9 cellular contexts compared by ENCODE assay signal in the genomic region with DNA sequence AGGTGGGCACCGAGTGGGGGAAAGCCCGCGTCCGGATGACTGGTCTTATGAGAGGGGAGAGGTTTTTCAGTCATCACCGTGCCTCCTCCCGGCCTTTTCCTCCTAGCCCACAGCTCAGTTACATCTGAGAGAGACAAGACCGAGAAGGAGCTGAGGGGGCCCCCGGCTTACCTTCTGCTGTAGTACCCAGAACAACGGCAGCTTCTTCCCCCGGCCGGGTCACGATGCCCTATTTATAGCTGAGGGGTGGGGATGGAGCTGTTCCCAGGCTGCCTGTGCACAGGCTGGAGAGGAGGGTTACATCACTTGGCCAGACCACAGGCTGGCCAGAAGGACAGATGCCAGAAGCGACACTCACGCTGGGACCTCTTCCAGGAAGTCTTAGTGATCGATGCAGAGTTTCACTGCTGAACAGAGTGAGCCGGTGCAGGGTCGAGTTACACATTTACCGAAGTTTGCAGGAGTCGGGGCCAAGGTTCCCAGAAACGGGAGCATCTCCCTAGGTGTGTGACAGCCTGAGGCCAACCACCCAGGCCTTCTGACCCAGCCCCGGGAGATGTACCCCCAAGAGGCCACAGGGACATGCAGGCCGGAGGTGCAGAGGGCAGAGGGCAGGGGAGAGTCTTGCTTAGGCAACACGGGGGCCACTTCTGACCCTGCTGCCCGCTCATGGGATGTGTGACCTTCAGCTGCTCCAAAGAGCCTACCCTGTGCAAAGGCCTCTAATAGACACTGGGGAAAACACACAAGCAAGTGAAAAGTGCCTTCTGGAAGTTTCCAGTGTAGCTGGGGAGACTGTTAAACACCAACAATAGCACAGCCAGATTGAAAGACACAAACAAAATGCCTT. TPM values are rescaled to one million over a fixed set of nuclear protein-coding genes. Genes with fewer than 3 reads are reported as not detected.
A peak's percentile ranks its signal among the peaks of the same experiment; 100 is the strongest.
DNase-seq lines count a peak whose midpoint lies in the region; ATAC-seq, FAIRE-seq and TF ChIP-seq lines count a peak whose summit lies in the region.
"Had no signal": no experiment of that assay in that cellular context is flagged by ENCODE, and none has a peak within 500 bp of the region (broad histone marks: within the 10 kb centered on the region; RNA-seq: fewer than 3 reads in every experiment).

Gene AGT, minus strand, starts transcription at position 208 of the 850 bp plus-strand sequence. CDS start 3,299 bp downstream, outside the sequence.

- H2BK120ac ChIP-seq in H1 (replicated peaks; ENCODE audit: low read depth, low read length), result no peak within 1 kb of the TSS

- peaks cover 20% of the 10 kb centered on the region for H3K4me1 Mint-ChIP-seq in nephron
- no peaks in the 10 kb centered on the region for H3K4me1 Mint-ChIP-seq in activated T-cell treated with anti-CD3 and anti-CD28 coated beads, Interleukin-2, amount 50 U/mL, for 72 hours (ENCODE audit: low read depth)

- no peak within 1 kb of the TSS for H3K56ac ChIP-seq in H1 (replicated peaks; ENCODE audit: insufficient read length, low read depth, low read length)

- H2AK5ac ChIP-seq in H1 (ENCODE audit: low read depth, low read length), result no peak within 1 kb of the TSS

- H4K20me1 ChIP-seq in H1 (replicated peaks in 1 of 2; ENCODE audit: control insufficient read depth in 1 of 2, insufficient read depth in 2 of 2, low read length in 2 of 2), result no peaks in the 10 kb centered on the region

- H2BK20ac ChIP-seq in H1 (ENCODE audit: low read length), result no peak within 1 kb of the TSS

- WGBS in H1 (ENCODE audit: extremely low coverage in 1 of 2, insufficient coverage in 1 of 2, insufficient read length in 1 of 2, insufficient replicate concordance in 2 of 2, low coverage in 1 of 2, low lambda C conversion rate in 2 of 2, missing lambda C conversion rate in 1 of 2), 2 experiments, result 75% methylated on average over 22 of the region's 24 CpGs; no CpG with 5 or more reads in 1 of the 2 experiments

- no peak within 1 kb of the TSS for H4K91ac ChIP-seq in H1 (replicated peaks; ENCODE audit: insufficient read length, low read length)

- no peaks in the 10 kb centered on the region for H3K36me3 ChIP-seq in H1 (ENCODE audit: control insufficient read depth in 2 of 4, insufficient read depth in 4 of 4, low read length in 3 of 4)

- no peak within 1 kb of the TSS for H2BK15ac ChIP-seq in H1 (ENCODE audit: low read length)

- H3K27me3 Mint-ChIP-seq in nephron (ENCODE audit: low read depth), result no peaks in the 10 kb centered on the region
- H3K27me3 Mint-ChIP-seq in activated T-cell treated with anti-CD3 and anti-CD28 coated beads, Interleukin-2, amount 50 U/mL, for 72 hours (ENCODE audit: low read depth), result peaks cover 11% of the 10 kb centered on the region

- H3K18ac ChIP-seq in H1 (ENCODE audit: extremely low read depth, low read length), result no peak within 1 kb of the TSS; the same call in 1 of the 2 replicates

- H4K5ac ChIP-seq in H1 (ENCODE audit: insufficient read length, low read depth, low read length), result no peak within 1 kb of the TSS

- CTCF ChIA-PET in AG04450 (lab: Charles Lee) (interaction anchor here (1.2 to 1.8 kb wide), 2 partner anchors 59 to 71 kb away, joined by 3 to 6 read pairs; no protein-coding TSS in a partner anchor), H1 (lab: Charles Lee; ENCODE audit: partially characterized antibody) (interaction anchor here (0.9 to 5.7 kb wide), 8 partner anchors 11 to 84 kb away, joined by 3 to 26 read pairs (median 4); no protein-coding TSS in a partner anchor)

- no peak within 1 kb of the TSS for H3K4ac ChIP-seq in H1 (replicated peaks; ENCODE audit: insufficient read length, low read depth, low read length)

- TF ChIP-seq RAD21 in H1 (IDR thresholded peaks at IDR 0.05 in 1 of 2, conservative IDR thresholded peaks at IDR 0.05 in 1 of 2; ENCODE audit: low read depth in 2 of 2, low read length in 2 of 2), result no peak

- 0 out of 2 replicates have a peak within 1 kb of the TSS, but pooled peaks have one; percentile 4 for H3K4me3 ChIP-seq in AG04450 (ENCODE audit: low read depth, low read length)
- no peak within 1 kb of the TSS for H3K4me3 ChIP-seq in H1 (ENCODE audit: extremely low read depth in 1 of 4, insufficient read depth in 2 of 4, low read depth in 3 of 4, low read length in 4 of 4)

- no peak within 1 kb of the TSS for H3K9ac ChIP-seq in H1 (replicated peaks in 1 of 4; ENCODE audit: extremely low read depth in 1 of 4, low read depth in 3 of 4, low read length in 3 of 4)

- no peak for TF ChIP-seq POLR2A in H1 (IDR thresholded peaks at IDR 0.05; ENCODE audit: control extremely low read depth in 1 of 2, low read depth in 2 of 2, low read length in 2 of 2)

- POLR2A ChIA-PET in AG04450 (lab: Yijun Ruan, JAX) (interaction anchor here (0.5 to 0.6 kb wide), 3 partner anchors 10 to 639 kb away, joined by 3 to 6 read pairs (median 3); no protein-coding TSS in a partner anchor), H1 (lab: Charles Lee; ENCODE audit: partially characterized antibody) (interaction anchor here (1.0 kb wide), 1 partner anchor 11 kb away, joined by 3 read pairs; no protein-coding TSS in a partner anchor)

- no peak for FAIRE-seq in H1 (lab: Jason Lieb, UNC)

- H4K8ac ChIP-seq in H1 (ENCODE audit: extremely low read depth, insufficient read depth, low read length), result peak within 1 kb of the TSS; percentile 63

- no peak within 1 kb of the TSS for H3K27ac ChIP-seq in AG04450 (ENCODE audit: low read depth, low read length)
- H3K27ac ChIP-seq in H1 (ENCODE audit: low read depth, low read length), result no peak within 1 kb of the TSS

- peak; percentile 74 for DNase-seq in AG04450 (ENCODE audit: low read depth, low spot score)
- DNase-seq in NCI-H2029 treated with DMSO at 0.1 percent for 48 hours (lab: John Stamatoyannopoulos, UW), result peak; percentile 47
- DNase-seq in H1 (ENCODE audit: low read depth in 1 of 2, low spot score in 2 of 2), result no peak
- no peak for DNase-seq in activated T-cell treated with anti-CD3 and anti-CD28 coated beads, Interleukin-2, amount 50 U/mL, for 72 hours
- no peak for DNase-seq in NCI-H1694 (lab: John Stamatoyannopoulos, UW)
- DNase-seq in NCI-H187 treated with DMSO at 0.1 percent for 48 hours (lab: John Stamatoyannopoulos, UW), result no peak
- DNase-seq: DND-41 had no signal

- H3K9me3 ChIP-seq in AG04450 (ENCODE audit: control insufficient read depth, insufficient read depth, low read length), result no peaks in the 10 kb centered on the region
- H3K9me3 ChIP-seq in H1 (ENCODE audit: insufficient read depth in 2 of 2, low read depth in 1 of 2, low read length in 1 of 2), result no peaks in the 10 kb centered on the region

- peaks cover 0 to 10% (median 4%) of the 10 kb centered on the region in 4 experiments; a peak in 4 of 7 replicates for H3K4me1 ChIP-seq in H1 (replicated peaks in 1 of 4; ENCODE audit: control insufficient read depth in 3 of 4, insufficient read depth in 4 of 4, low read length in 3 of 4)

- no peak within 1 kb of the TSS for H3K23ac ChIP-seq in H1 (ENCODE audit: insufficient read length)

- H3K4me2 ChIP-seq in H1 (ENCODE audit: insufficient read depth in 1 of 2, low read depth in 2 of 2, low read length in 2 of 2), result peak within 1 kb of the TSS in 1 of 2 experiments; percentile 31; a peak in 1 of 4 replicates

- no peaks in the 10 kb centered on the region for H3K79me2 ChIP-seq in H1 (ENCODE audit: control insufficient read depth in 1 of 2, insufficient read depth in 2 of 2, low read length in 2 of 2)

- H3K4me3 Mint-ChIP-seq in nephron, result peak within 1 kb of the TSS in 2 of 3 experiments; percentile 56 to 61
- no peak within 1 kb of the TSS for H3K4me3 Mint-ChIP-seq in activated T-cell treated with anti-CD3 and anti-CD28 coated beads, Interleukin-2, amount 50 U/mL, for 72 hours

- peak within 1 kb of the TSS; percentile 57 to 72 (median 61) for H3K27ac Mint-ChIP-seq in nephron
- H3K27ac Mint-ChIP-seq in activated T-cell treated with anti-CD3 and anti-CD28 coated beads, Interleukin-2, amount 50 U/mL, for 72 hours, result no peak within 1 kb of the TSS

- H3K36me3 Mint-ChIP-seq in nephron (ENCODE audit: low read depth), result peaks cover 3% of the 10 kb centered on the region
- peaks cover 0 to 2% of the 10 kb centered on the region in 2 donors for H3K36me3 Mint-ChIP-seq in activated T-cell treated with anti-CD3 and anti-CD28 coated beads, Interleukin-2, amount 50 U/mL, for 72 hours (ENCODE audit: insufficient read depth in 2 of 2)

- H2BK5ac ChIP-seq in H1 (ENCODE audit: low read depth, low read length), result no peak within 1 kb of the TSS

- TF ChIP-seq CTCF in AG04450 (IDR thresholded peaks at IDR 0.05; ENCODE audit: low read depth, low read length), result no peak
- no peak for TF ChIP-seq CTCF in H1 (IDR thresholded peaks at IDR 0.05; ENCODE audit: control extremely low read depth in 1 of 3, insufficient read depth in 1 of 3, low read depth in 1 of 3, low read length in 3 of 3)
- no peak for TF ChIP-seq CTCF in nephron (IDR thresholded peaks at IDR 0.05; ENCODE audit: unreplicated experiment in 3 of 3)

- no peak within 1 kb of the TSS for H2BK12ac ChIP-seq in H1 (ENCODE audit: low read depth, low read length)

- no peaks in the 10 kb centered on the region for H3K23me2 ChIP-seq in H1 (ENCODE audit: low read depth, low read length)

- no peak for ATAC-seq in activated T-cell treated with anti-CD3 and anti-CD28 coated beads, Interleukin-2, amount 50 U/mL, for 72 hours (replicated peaks in 1 of 2)
- no peak for ATAC-seq in GM21447 (IDR thresholded peaks at IDR 0.05; ENCODE audit: unreplicated experiment)

- H3K79me1 ChIP-seq in H1 (ENCODE audit: low read depth, low read length), result no peaks in the 10 kb centered on the region

- no peak for TF ChIP-seq EP300 in H1 (IDR thresholded peaks at IDR 0.05; ENCODE audit: borderline replicate concordance in 1 of 2, low read depth in 2 of 2, low read length in 2 of 2)

- peaks cover 10% of the 10 kb centered on the region for H3K9me3 Mint-ChIP-seq in nephron
- H3K9me3 Mint-ChIP-seq in activated T-cell treated with anti-CD3 and anti-CD28 coated beads, Interleukin-2, amount 50 U/mL, for 72 hours, result peaks cover 4 to 5% of the 10 kb centered on the region in 2 donors

- H3K27me3 ChIP-seq in AG04450 (ENCODE audit: control insufficient read depth, insufficient read depth, low read length), result peaks cover 2% of the 10 kb centered on the region
- no peaks in the 10 kb centered on the region; a peak in 1 of 7 replicates for H3K27me3 ChIP-seq in H1 (replicated peaks in 1 of 4; ENCODE audit: control insufficient read depth in 3 of 4, extremely low read depth in 1 of 4, insufficient read depth in 3 of 4, low read length in 3 of 4)

- H2AFZ ChIP-seq in H1 (ENCODE audit: low read length), result peak within 1 kb of the TSS; percentile 59; the same call in 1 of the 2 replicates

- H3K14ac ChIP-seq in H1 (ENCODE audit: insufficient read length), result no peak within 1 kb of the TSS

RNA-seq across cellular contexts. Expression of gene AGT, which starts in this region (rescaled TPM):
- 6.2 and 8.4 TPM in 2 replicates for polyA plus RNA-seq in AG04450 (2011; rRNA removed)
- polyA minus RNA-seq in AG04450 (2011; rRNA and poly(A)+ RNA removed), result 1.8 and 2.9 TPM in 2 replicates
- total RNA-seq in H1 (2021; fragmentation: NEBNext Ultra II Directional; extraction: Animal tissue kit (Norgen Biotek cat#: 25700)), result not detected in 2 replicates
- polyA plus RNA-seq in H1 (2011; rRNA removed), result 0.20 and 0.27 TPM in 2 replicates
- 0.31 TPM for polyA plus RNA-seq in H1 (2011; cell fraction: cytosol; rRNA removed)
- polyA plus RNA-seq in H1 (2011; cell fraction: nucleus; rRNA removed), result 0.13 TPM
- polyA plus RNA-seq in H1 (2012, experiment 1 of 2), result not detected in 4 replicates
- polyA plus RNA-seq in H1 (2012, experiment 2 of 2), result not detected
- polyA plus RNA-seq in H1 (2013, experiment 1 of 2), result 0.08 TPM
- polyA plus RNA-seq in H1 (2013, experiment 2 of 2), result 0.11 TPM
- polyA minus RNA-seq in H1 (2011; rRNA and poly(A)+ RNA removed), result 0.12 TPM in 1 of 2 replicates, not detected in the other
- not detected for polyA minus RNA-seq in H1 (2011; cell fraction: cytosol; rRNA and poly(A)+ RNA removed)
- polyA minus RNA-seq in H1 (2011; cell fraction: nucleus; rRNA and poly(A)+ RNA removed), result not detected
- not detected for total RNA-seq in activated T-cell treated with anti-CD3 and anti-CD28 coated beads, Interleukin-2, amount 50 U/mL, for 72 hours

Comparison
In these comparisons a context has a peak if more than half of its experiments do, and no peak if none do; other contexts are left out.
1. DNase-seq: peak in AG04450 (single experiment) and NCI-H2029 treated with DMSO at 0.1 percent for 48 hours (single experiment); none in H1 (0 of 2), activated T-cell treated with anti-CD3 and anti-CD28 coated beads, Interleukin-2, amount 50 U/mL, for 72 hours (0 of 2), NCI-H1694 (single experiment) and NCI-H187 treated with DMSO at 0.1 percent for 48 hours (single experiment).
2. H3K4me3 Mint-ChIP-seq: peak in nephron (2 of 3); none in activated T-cell treated with anti-CD3 and anti-CD28 coated beads, Interleukin-2, amount 50 U/mL, for 72 hours (0 of 2).